Comparison of ENCODE assay signal across 23 cellular contexts in the genomic region with DNA sequence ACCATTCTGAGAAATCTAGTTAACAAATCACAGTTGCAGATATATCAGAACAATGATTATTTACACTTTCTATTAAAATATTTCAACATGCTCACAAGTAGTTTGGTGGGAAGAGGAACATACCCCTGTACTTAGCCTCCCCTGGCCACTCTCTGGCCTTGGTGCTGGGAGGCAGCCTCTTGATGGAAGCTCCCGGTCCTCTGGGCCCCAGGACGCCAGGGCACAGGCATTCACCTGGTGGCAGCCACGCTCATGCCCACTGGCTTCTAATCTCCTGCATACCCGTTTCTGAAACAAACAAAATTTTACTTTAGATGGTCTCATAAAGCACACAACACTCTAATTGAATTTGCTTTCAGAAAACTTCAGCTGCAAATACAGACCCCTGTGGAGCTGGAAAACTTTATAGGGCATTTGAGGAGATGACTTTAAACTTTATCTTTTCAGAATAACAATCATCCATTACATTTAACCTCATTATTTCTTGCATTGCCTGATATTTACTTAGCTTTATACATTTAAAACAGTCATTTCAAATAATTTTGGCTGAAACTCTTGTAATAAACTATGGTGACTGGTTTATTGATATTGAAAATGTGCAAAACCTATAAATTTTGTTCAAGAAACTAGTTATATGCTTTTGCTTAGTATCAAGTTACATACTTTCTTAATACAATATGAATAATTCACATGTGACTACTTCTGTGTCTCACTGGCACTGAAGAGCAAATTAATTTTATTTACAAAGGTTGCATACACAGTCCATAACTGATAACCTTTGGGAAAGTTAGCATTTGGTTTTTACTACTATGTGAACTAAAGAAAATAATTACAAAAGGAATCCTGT. TPM values are rescaled to one million over a fixed set of nuclear protein-coding genes. Genes with fewer than 3 reads are reported as not detected.
"Had no signal": no experiment of that assay in that cellular context is flagged by ENCODE, and none has a peak within 500 bp of the region (broad histone marks: within the 10 kb centered on the region; RNA-seq: fewer than 3 reads in every experiment).

No MANE protein-coding gene starts in this region.

- H3K27me3 ChIP-seq: colonic mucosa, right lobe of liver, spleen, stomach had no signal

- DNase-seq: cerebellar nuclear complex; colonic mucosa; dermis blood vessel endothelial cell; erythroblast; foreskin fibroblast; immature natural killer cell; kidney; left cardiac atrium; left ventricle myocardium inferior; lower lobe of right lung; naive B cell; occipital lobe; psoas muscle; retina; right lobe of liver; spleen; stimulated activated CD4-positive, alpha-beta T cell treated with anti-CD3 and anti-CD28 coated beads, Interleukin-15, amount 100 ng/mL, for 24 hours; stimulated activated CD4-positive, alpha-beta T cell treated with anti-CD3 and anti-CD28 coated beads, Interleukin-1b, Interleukin-23, amount 100 ng/mL, for 48 hours; stimulated activated CD4-positive, alpha-beta T cell treated with anti-CD3 and anti-CD28 coated beads, Interleukin-4, amount 100 ng/mL, for 4 hours; stimulated activated naive B cell treated with anti-CD40 and anti-IgM and Interleukin-4, amounts not matched to agents 10 μg/mL and 1 μg/mL and 100 μg/mL, for 72 hours; stomach had no signal

- H3K4me3 ChIP-seq: colonic mucosa, left ventricle myocardium inferior, lower lobe of right lung, psoas muscle, right lobe of liver, spleen, stomach had no signal

- ATAC-seq: left cardiac atrium; lower lobe of right lung; psoas muscle; right lobe of liver; stimulated activated naive B cell treated with anti-CD40 and anti-IgM and Interleukin-4, amounts not matched to agents 10 μg/mL and 1 μg/mL and 100 μg/mL, for 72 hours had no signal

- H3K36me3 ChIP-seq: colonic mucosa, lower lobe of right lung, right lobe of liver had no signal

- H3K9me3 ChIP-seq: colonic mucosa, lower lobe of right lung, right lobe of liver had no signal

- H3K4me1 ChIP-seq: colonic mucosa, left ventricle myocardium inferior, lower lobe of right lung, parathyroid adenoma, psoas muscle, right lobe of liver, spleen, stomach had no signal

- H3K27ac ChIP-seq: colonic mucosa, left ventricle myocardium inferior, lower lobe of right lung, parathyroid adenoma, psoas muscle, right lobe of liver, spleen, stomach had no signal

RNA-seq across cellular contexts. Expression of gene C10orf143, which starts 30.8 kb away (rescaled TPM):
- total RNA-seq: skeletal muscle tissue had no signal
